ENCODE assay signal across 1 cellular context in genomic region chr12:110698171-110698902, GRCh38.
TF ChIP-seq lines count a peak whose summit lies in the region.

No MANE protein-coding gene starts in this region.

TF ChIP-seq in GM12878, 131 proteins besides CTCF, POLR2A, EP300 and RAD21 (continued from another document):
- TF ChIP-seq SPI1 (IDR thresholded peaks at IDR 0.05; ENCODE audit: borderline replicate concordance, insufficient read depth, low read depth, low read length) (peak; percentile 58; the same call in 1 of the 2 replicates), ZNF687 (IDR thresholded peaks at IDR 0.05) (peak; percentile 56), SUPT20H (IDR thresholded peaks at IDR 0.05; ENCODE audit: borderline replicate concordance, control insufficient read depth, low read depth, low read length) (no peak), SMAD1 (IDR thresholded peaks at IDR 0.05; ENCODE audit: low read depth, partially characterized antibody) (no peak), RCOR1 (conservative IDR thresholded peaks at IDR 0.05; ENCODE audit: low read depth, low read length) (no peak), LARP7 (IDR thresholded peaks at IDR 0.05) (no peak), ZNF217 (IDR thresholded peaks at IDR 0.05) (peak; percentile 18; the same call in 1 of the 2 replicates), SKIL (IDR thresholded peaks at IDR 0.05; ENCODE audit: low read depth, poor library complexity, severe bottlenecking) (peak; percentile 38), FOS (IDR thresholded peaks at IDR 0.05; ENCODE audit: borderline replicate concordance, extremely low read depth, insufficient read length) (no peak), RUNX3 (IDR thresholded peaks at IDR 0.05; ENCODE audit: low read length) (peak; percentile 21; the same call in 1 of the 2 replicates), RB1 (IDR thresholded peaks at IDR 0.05; ENCODE audit: borderline replicate concordance) (0 out of 2 replicates have a peak, but pooled peaks have one; percentile 27), BMI1 (IDR thresholded peaks at IDR 0.05; ENCODE audit: borderline replicate concordance) (no peak), IRF4 (IDR thresholded peaks at IDR 0.05; ENCODE audit: low read depth, low read length) (peak; percentile 58; the same call in 1 of the 2 replicates), CBFB (IDR thresholded peaks at IDR 0.05; ENCODE audit: low read depth) (no peak), CBX5 (IDR thresholded peaks at IDR 0.05; ENCODE audit: low read depth) (peak; percentile 26; the same call in 1 of the 2 replicates), MXI1 (IDR thresholded peaks at IDR 0.05; ENCODE audit: low read depth, low read length) (no peak), CREM (IDR thresholded peaks at IDR 0.05; ENCODE audit: low read depth) (no peak), MEF2A (IDR thresholded peaks at IDR 0.05; ENCODE audit: insufficient read depth, low read depth, low read length) (0 out of 2 replicates have a peak, but pooled peaks have one; percentile 51), HDAC6 (IDR thresholded peaks at IDR 0.05; ENCODE audit: unreplicated experiment) (no peak), ELK1 (IDR thresholded peaks at IDR 0.05; ENCODE audit: low read depth, low read length) (peak; percentile 74; the same call in 1 of the 2 replicates), SRF (IDR thresholded peaks at IDR 0.05; ENCODE audit: low read depth in 2 of 2, low read length in 2 of 2) (peak; percentile 92 to 95), IKZF1 (conservative IDR thresholded peaks at IDR 0.05) (peak; percentile 63; the same call in 1 of the 2 replicates), HSF1 (IDR thresholded peaks at IDR 0.05; ENCODE audit: low read depth, low read length) (no peak), NKRF (conservative IDR thresholded peaks at IDR 0.05) (no peak), YY1 (IDR thresholded peaks at IDR 0.05; ENCODE audit: low read depth, low read length) (peak; percentile 78), NBN (IDR thresholded peaks at IDR 0.05) (peak; percentile 76; the same call in 1 of the 2 replicates), BHLHE40 (IDR thresholded peaks at IDR 0.05; ENCODE audit: borderline replicate concordance in 1 of 2, low read depth in 2 of 2, low read length in 1 of 2) (peak in 1 of 2 experiments; percentile 22; a peak in 1 of 4 replicates), SMARCA5 (IDR thresholded peaks at IDR 0.05) (peak; percentile 89; the same call in 1 of the 2 replicates), WRNIP1 (IDR thresholded peaks at IDR 0.05; ENCODE audit: borderline replicate concordance, low read depth, low read length) (no peak), SMC3 (IDR thresholded peaks at IDR 0.05; ENCODE audit: borderline replicate concordance, low read length) (peak; percentile 97), ZNF592 (IDR thresholded peaks at IDR 0.05) (no peak), CHD1 (IDR thresholded peaks at IDR 0.05; ENCODE audit: low read depth, low read length) (no peak), ZNF207 (IDR thresholded peaks at IDR 0.05; ENCODE audit: borderline replicate concordance) (no peak; the same call in 1 of the 2 replicates), PBX3 (IDR thresholded peaks at IDR 0.05; ENCODE audit: insufficient replicate concordance, low read depth, low read length) (no peak), TCF12 (IDR thresholded peaks at IDR 0.05; ENCODE audit: low read depth, low read length) (0 out of 2 replicates have a peak, but pooled peaks have one; percentile 34)
- TF ChIP-seq, protein P1, sequence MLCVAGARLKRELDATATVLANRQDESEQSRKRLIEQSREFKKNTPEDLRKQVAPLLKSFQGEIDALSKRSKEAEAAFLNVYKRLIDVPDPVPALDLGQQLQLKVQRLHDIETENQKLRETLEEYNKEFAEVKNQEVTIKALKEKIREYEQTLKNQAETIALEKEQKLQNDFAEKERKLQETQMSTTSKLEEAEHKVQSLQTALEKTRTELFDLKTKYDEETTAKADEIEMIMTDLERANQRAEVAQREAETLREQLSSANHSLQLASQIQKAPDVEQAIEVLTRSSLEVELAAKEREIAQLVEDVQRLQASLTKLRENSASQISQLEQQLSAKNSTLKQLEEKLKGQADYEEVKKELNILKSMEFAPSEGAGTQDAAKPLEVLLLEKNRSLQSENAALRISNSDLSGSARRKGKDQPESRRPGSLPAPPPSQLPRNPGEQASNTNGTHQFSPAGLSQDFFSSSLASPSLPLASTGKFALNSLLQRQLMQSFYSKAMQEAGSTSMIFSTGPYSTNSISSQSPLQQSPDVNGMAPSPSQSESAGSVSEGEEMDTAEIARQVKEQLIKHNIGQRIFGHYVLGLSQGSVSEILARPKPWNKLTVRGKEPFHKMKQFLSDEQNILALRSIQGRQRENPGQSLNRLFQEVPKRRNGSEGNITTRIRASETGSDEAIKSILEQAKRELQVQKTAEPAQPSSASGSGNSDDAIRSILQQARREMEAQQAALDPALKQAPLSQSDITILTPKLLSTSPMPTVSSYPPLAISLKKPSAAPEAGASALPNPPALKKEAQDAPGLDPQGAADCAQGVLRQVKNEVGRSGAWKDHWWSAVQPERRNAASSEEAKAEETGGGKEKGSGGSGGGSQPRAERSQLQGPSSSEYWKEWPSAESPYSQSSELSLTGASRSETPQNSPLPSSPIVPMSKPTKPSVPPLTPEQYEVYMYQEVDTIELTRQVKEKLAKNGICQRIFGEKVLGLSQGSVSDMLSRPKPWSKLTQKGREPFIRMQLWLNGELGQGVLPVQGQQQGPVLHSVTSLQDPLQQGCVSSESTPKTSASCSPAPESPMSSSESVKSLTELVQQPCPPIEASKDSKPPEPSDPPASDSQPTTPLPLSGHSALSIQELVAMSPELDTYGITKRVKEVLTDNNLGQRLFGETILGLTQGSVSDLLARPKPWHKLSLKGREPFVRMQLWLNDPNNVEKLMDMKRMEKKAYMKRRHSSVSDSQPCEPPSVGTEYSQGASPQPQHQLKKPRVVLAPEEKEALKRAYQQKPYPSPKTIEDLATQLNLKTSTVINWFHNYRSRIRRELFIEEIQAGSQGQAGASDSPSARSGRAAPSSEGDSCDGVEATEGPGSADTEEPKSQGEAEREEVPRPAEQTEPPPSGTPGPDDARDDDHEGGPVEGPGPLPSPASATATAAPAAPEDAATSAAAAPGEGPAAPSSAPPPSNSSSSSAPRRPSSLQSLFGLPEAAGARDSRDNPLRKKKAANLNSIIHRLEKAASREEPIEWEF (IDR thresholded peaks at IDR 0.05; ENCODE audit: insufficient replicate concordance, low read depth, low read length) = no peak
